In the genomic region with DNA sequence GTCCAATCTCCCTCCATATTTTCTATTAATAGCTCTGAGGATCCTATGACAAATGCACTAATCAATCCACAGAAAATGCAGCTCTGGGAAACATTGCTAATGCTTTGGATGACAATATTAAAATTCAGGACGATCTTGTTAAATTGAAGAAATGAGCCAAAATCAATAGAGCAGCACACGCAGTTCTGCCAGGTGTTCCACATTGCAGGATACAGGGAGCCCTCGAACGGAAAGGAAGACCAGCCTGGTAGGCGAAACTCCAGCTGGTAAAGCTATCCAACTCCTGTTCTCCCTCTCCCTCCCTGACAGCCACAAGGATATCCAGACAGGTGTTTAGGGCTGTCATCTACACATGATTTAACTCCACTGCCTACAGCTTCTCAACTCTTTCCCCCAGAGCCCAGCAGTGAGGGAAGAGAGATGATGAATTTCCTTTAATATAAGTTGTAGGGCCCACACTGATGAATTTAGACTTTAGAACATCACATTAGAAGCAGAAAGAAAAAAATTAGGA, we compare ENCODE assay signal across 12 cellular contexts.
"Had no signal": no experiment of that assay in that cellular context is flagged by ENCODE, and none has a peak within 500 bp of the region (broad histone marks: within the 10 kb centered on the region; RNA-seq: fewer than 3 reads in every experiment).

No MANE protein-coding gene starts in this region.

- H3K27ac ChIP-seq: cardiac muscle cell, pancreas, uterus, WERI-Rb-1 had no signal

- H3K4me1 Mint-ChIP-seq: activated CD4-positive, alpha-beta T cell treated with anti-CD3 and anti-CD28 coated beads for 36 hours had no signal

- H3K4me3 Mint-ChIP-seq: activated CD4-positive, alpha-beta T cell treated with anti-CD3 and anti-CD28 coated beads for 36 hours; activated naive CD4-positive, alpha-beta T cell treated with anti-CD3 and anti-CD28 coated beads for 36 hours; immature natural killer cell; naive B cell had no signal

- H3K27me3 Mint-ChIP-seq: activated CD4-positive, alpha-beta T cell treated with anti-CD3 and anti-CD28 coated beads for 36 hours; naive B cell had no signal

- H3K27ac Mint-ChIP-seq: activated CD4-positive, alpha-beta T cell treated with anti-CD3 and anti-CD28 coated beads for 36 hours; activated naive CD4-positive, alpha-beta T cell treated with anti-CD3 and anti-CD28 coated beads for 36 hours had no signal

- H3K9me3 Mint-ChIP-seq: activated naive CD4-positive, alpha-beta T cell treated with anti-CD3 and anti-CD28 coated beads for 36 hours; immature natural killer cell had no signal

- H3K9me3 ChIP-seq: pancreas, uterus had no signal

- ATAC-seq: activated CD4-positive, alpha-beta T cell treated with anti-CD3 and anti-CD28 coated beads for 36 hours; esophagus mucosa; pancreas had no signal

- DNase-seq: activated CD4-positive, alpha-beta T cell treated with anti-CD3 and anti-CD28 coated beads for 36 hours; activated CD8-positive, alpha-beta memory T cell treated with anti-CD3 and anti-CD28 coated beads for 24 hours; activated naive CD4-positive, alpha-beta T cell treated with anti-CD3 and anti-CD28 coated beads for 36 hours; immature natural killer cell; midbrain; naive B cell; pancreas; small intestine; uterus; WERI-Rb-1 had no signal

- H3K27me3 ChIP-seq: cardiac muscle cell, pancreas, uterus had no signal
